In the genomic region with DNA sequence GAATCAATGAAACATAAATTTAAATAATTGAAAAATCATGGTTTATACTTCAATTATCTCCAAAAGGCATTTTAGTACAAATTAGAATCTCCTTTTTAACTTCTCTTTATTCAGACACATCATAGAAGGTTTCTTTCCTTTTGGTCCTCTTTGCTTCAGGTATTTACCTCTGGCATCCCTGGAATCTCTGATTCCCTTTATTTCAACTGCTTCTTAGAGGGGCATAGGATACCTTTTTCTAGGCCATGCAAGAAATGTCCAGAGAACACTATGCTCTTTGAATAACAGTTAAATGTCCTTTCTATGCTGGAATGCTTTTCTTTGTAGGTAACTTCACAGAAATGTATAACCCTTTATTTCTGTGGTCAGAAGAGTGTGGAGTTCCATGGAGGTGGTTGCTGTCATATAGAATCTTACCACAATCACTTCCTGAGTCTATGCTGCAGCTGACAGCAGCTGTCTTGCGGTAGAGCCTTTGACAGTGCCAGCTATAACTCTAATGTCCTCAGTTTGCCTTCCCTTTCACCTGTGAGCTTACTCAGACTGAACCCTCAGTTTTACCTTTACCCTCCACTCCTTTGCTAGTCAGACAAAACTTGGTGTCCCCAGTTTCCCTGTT, we compare ENCODE assay signal across 9 cellular contexts. TPM values are rescaled to one million over a fixed set of nuclear protein-coding genes. Genes with fewer than 3 reads are reported as not detected.
DNase-seq lines count a peak whose midpoint lies in the region; ATAC-seq and TF ChIP-seq lines count a peak whose summit lies in the region.
"Had no signal": no experiment of that assay in that cellular context is flagged by ENCODE, and none has a peak within 500 bp of the region (broad histone marks: within the 10 kb centered on the region; RNA-seq: fewer than 3 reads in every experiment).

No MANE protein-coding gene starts in this region.

- H3K9me3 Mint-ChIP-seq in HFFc6 (no peaks in the 10 kb centered on the region), endodermal cell (no peaks in the 10 kb centered on the region)

- H3K27ac ChIP-seq in KOPT-K1 (ENCODE audit: low read depth, low read length, poor library complexity, severe bottlenecking) (peak overlapping the region; percentile 62), endodermal cell (ENCODE audit: low read depth, low read length) (no peak overlapping the region)
- H3K27ac ChIP-seq: neutrophil had no signal

- H3K9me3 ChIP-seq in KOPT-K1 (ENCODE audit: insufficient read depth, low read length, poor library complexity, severe bottlenecking) (no peaks in the 10 kb centered on the region), mucosa of descending colon (no peaks in the 10 kb centered on the region), endodermal cell (ENCODE audit: control insufficient read depth, low read length) (no peaks in the 10 kb centered on the region)
- H3K9me3 ChIP-seq: neutrophil had no signal

- H3K36me3 ChIP-seq in KOPT-K1 (ENCODE audit: insufficient read depth, low read length) = no peaks in the 10 kb centered on the region
- H3K36me3 ChIP-seq in mucosa of descending colon (ENCODE audit: low read depth) = no peaks in the 10 kb centered on the region
- H3K36me3 ChIP-seq in endodermal cell (ENCODE audit: control insufficient read depth, insufficient read depth, low read length) = no peaks in the 10 kb centered on the region
- H3K36me3 ChIP-seq: neutrophil had no signal

- H3K9ac ChIP-seq in endodermal cell (ENCODE audit: extremely low read depth, low read length, poor library complexity, severe bottlenecking) = no peak overlapping the region

- H3K36me3 Mint-ChIP-seq in HFFc6 (ENCODE audit: low read depth) = peaks cover 4% of the 10 kb centered on the region; the same call in 1 of the 2 replicates
- no peaks in the 10 kb centered on the region for H3K36me3 Mint-ChIP-seq in endodermal cell (ENCODE audit: low read depth)

- H3K27me3 ChIP-seq in endodermal cell (ENCODE audit: control insufficient read depth, insufficient read depth, low read length, poor library complexity, severe bottlenecking) = peaks cover 8% of the 10 kb centered on the region

- ATAC-seq in GM18873 (IDR thresholded peaks at IDR 0.05; ENCODE audit: low FRiP score, unreplicated experiment) (peak; percentile 96), mucosa of descending colon (peak; percentile 52)

- WGBS in endodermal cell (ENCODE audit: insufficient coverage in 1 of 2, insufficient read length in 1 of 2), 2 experiments = 88 to 96% methylated on average over 1 of the region's 1 CpG

- H3K4me3 Mint-ChIP-seq in HFFc6 (peak overlapping the region; percentile 43), endodermal cell (no peak overlapping the region)

- H3K27ac Mint-ChIP-seq in HFFc6 (peak overlapping the region; percentile 80), endodermal cell (no peak overlapping the region)

- intact Hi-C loops in mucosa of descending colon (cut with DNase I, micrococcal nuclease) = no loop called here

- H3K4me3 ChIP-seq in mucosa of descending colon (no peak overlapping the region), endodermal cell (ENCODE audit: low read length) (no peak overlapping the region)

- TF ChIP-seq CTCF in HFFc6 (IDR thresholded peaks at IDR 0.05) (no peak), mucosa of descending colon (IDR thresholded peaks at IDR 0.05) (no peak), endodermal cell (conservative IDR thresholded peaks at IDR 0.05) (no peak)

- H3K4me1 Mint-ChIP-seq in HFFc6 (ENCODE audit: low read depth) (peaks cover 42% of the 10 kb centered on the region), endodermal cell (peaks cover 13% of the 10 kb centered on the region)

- H3K27me3 Mint-ChIP-seq in HFFc6 (ENCODE audit: insufficient read depth) (no peaks in the 10 kb centered on the region; the same call in 1 of the 2 replicates), endodermal cell (ENCODE audit: insufficient read depth) (peaks cover 7% of the 10 kb centered on the region)

- peaks cover 4% of the 10 kb centered on the region for H3K4me1 ChIP-seq in mucosa of descending colon (ENCODE audit: low read depth)
- no peaks in the 10 kb centered on the region for H3K4me1 ChIP-seq in endodermal cell (ENCODE audit: control insufficient read depth, insufficient read depth, low read length)

- DNase-seq in HFFc6 = no peak
- DNase-seq in mucosa of descending colon = no peak
- DNase-seq in endodermal cell = no peak
- no peak for DNase-seq in germinal center (ENCODE audit: low spot score)
- DNase-seq in H4 (ENCODE audit: low spot score) = no peak
- DNase-seq in HuH-7 (ENCODE audit: low spot score) = no peak

RNA-seq across cellular contexts. Expression of a gene that starts 8.6 kb away (rescaled TPM):
- total RNA-seq in HFFc6 (2021; fragmentation: NEBNext Ultra II Directional; extraction: Animal tissue kit (Norgen Biotek cat#: 25700)) = 1 to 10 TPM; 1.5 to 2.3 (median 1.7) TPM
- 10 to 100 TPM; 16.3 to 36.9 (median 31.0) TPM for total RNA-seq in mucosa of descending colon
- 1 to 10 TPM; 2.8 to 4.8 TPM for total RNA-seq in endodermal cell
- polyA plus RNA-seq in endodermal cell (2013, experiment 1 of 2) = 0.82 TPM
- polyA plus RNA-seq in endodermal cell (2013, experiment 2 of 2) = 0.91 TPM
- 0.10 TPM in 1 of 2 replicates, not detected in the other for total RNA-seq in H4 (2014; rRNA removed; shearing (Covaris generic))
